2 cellular contexts compared by ENCODE assay signal in genomic region chr1:212957546-212957945, GRCh38.
TF ChIP-seq lines count a peak whose summit lies in the region.

No MANE protein-coding gene starts in this region.

TF ChIP-seq in IMR-90, 13 proteins besides CTCF, POLR2A, EP300 and RAD21:
- no peak for TF ChIP-seq MAFK (IDR thresholded peaks at IDR 0.05; ENCODE audit: low read depth, low read length)
- TF ChIP-seq RFX5 (IDR thresholded peaks at IDR 0.05; ENCODE audit: low read depth, low read length): no peak
- no peak for TF ChIP-seq CEBPB (IDR thresholded peaks at IDR 0.05; ENCODE audit: low read depth, low read length)
- no peak for TF ChIP-seq CHD1 (IDR thresholded peaks at IDR 0.05; ENCODE audit: low read depth, low read length)

TF ChIP-seq in H1, 55 proteins besides CTCF, POLR2A, EP300 and RAD21:
- TF ChIP-seq TBP (IDR thresholded peaks at IDR 0.05; ENCODE audit: low read depth, low read length) (no peak), TAF7 (optimal IDR thresholded peaks at IDR 0.05; ENCODE audit: borderline replicate concordance, low read depth, low read length) (no peak), NRF1 (IDR thresholded peaks at IDR 0.05; ENCODE audit: low read depth, low read length) (no peak), RBBP5 (IDR thresholded peaks at IDR 0.05; ENCODE audit: borderline replicate concordance, low read depth, low read length) (no peak), CTBP2 (IDR thresholded peaks at IDR 0.05; ENCODE audit: borderline replicate concordance, insufficient read depth, insufficient read length, low read length) (no peak), BACH1 (IDR thresholded peaks at IDR 0.05; ENCODE audit: low read length) (no peak), GABPA (IDR thresholded peaks at IDR 0.05; ENCODE audit: borderline replicate concordance, insufficient read depth, low read length) (no peak), SUZ12 (IDR thresholded peaks at IDR 0.05; ENCODE audit: low read length) (no peak), ATF3 (IDR thresholded peaks at IDR 0.05; ENCODE audit: insufficient read depth, low read depth, low read length) (no peak), SAP30 (IDR thresholded peaks at IDR 0.05; ENCODE audit: insufficient read depth, insufficient replicate concordance, low read length) (no peak), BRCA1 (IDR thresholded peaks at IDR 0.05; ENCODE audit: low read depth, low read length) (no peak), GTF2F1 (IDR thresholded peaks at IDR 0.05; ENCODE audit: borderline replicate concordance, low read depth, low read length) (no peak), E2F6 (IDR thresholded peaks at IDR 0.05) (no peak), CBX8 (IDR thresholded peaks at IDR 0.05; ENCODE audit: borderline replicate concordance, low read depth, low read length) (no peak)
